11 cellular contexts compared by ENCODE assay signal in genomic region chr5:59069438-59070079, GRCh38.
DNase-seq lines count a peak whose midpoint lies in the region; ATAC-seq, FAIRE-seq and TF ChIP-seq lines count a peak whose summit lies in the region.
"Had no signal": no experiment of that assay in that cellular context is flagged by ENCODE, and none has a peak within 500 bp of the region (broad histone marks: within the 10 kb centered on the region; RNA-seq: fewer than 3 reads in every experiment).

No MANE protein-coding gene starts in this region.

- H3K9me1 ChIP-seq in keratinocyte (ENCODE audit: control insufficient read depth, extremely low read depth, insufficient read depth, low read length) = no peaks in the 10 kb centered on the region

- H3K4me2 ChIP-seq in keratinocyte (ENCODE audit: control insufficient read depth, extremely low read depth, insufficient read depth, low read depth, low read length) = no peak overlapping the region

- peak; percentile 52 for DNase-seq in NCI-H82 (lab: John Stamatoyannopoulos, UW)
- no peak for DNase-seq in NCI-H82 treated with DMSO at 0.1 percent for 48 hours (lab: John Stamatoyannopoulos, UW; ENCODE audit: unreplicated experiment)
- peak; percentile 95 to 97 for DNase-seq in cardiac fibroblast (ENCODE audit: low read depth in 2 of 2)
- peak; percentile 38 for DNase-seq in keratinocyte (ENCODE audit: low read depth, low spot score)
- DNase-seq in urothelium cell line (ENCODE audit: low spot score) = peak; percentile 82
- DNase-seq in stimulated activated CD4-positive, alpha-beta T cell treated with anti-CD3 and anti-CD28 coated beads, Interleukin-2, amount 100 ng/mL, for 24 hours = no peak
- DNase-seq in NCI-H526 (lab: John Stamatoyannopoulos, UW) = no peak
- DNase-seq: activated CD4-positive, CD25-positive, alpha-beta regulatory T cell had no signal

- dilution Hi-C loops in keratinocyte (cut with MboI; ENCODE audit: extremely low pct_ligation_motif_present, low sequenced_read_pairs) = no loop called here

- no peaks in the 10 kb centered on the region for H3K79me2 ChIP-seq in keratinocyte (ENCODE audit: control insufficient read depth, insufficient read depth, low read length)

- H3K36me3 ChIP-seq in keratinocyte (ENCODE audit: control insufficient read depth in 2 of 2, extremely low read depth in 1 of 2, insufficient read depth in 2 of 2, low read length in 2 of 2) = no peaks in the 10 kb centered on the region
- H3K36me3 ChIP-seq: cardiac muscle cell had no signal

- no peak for TF ChIP-seq CTCF in cardiac fibroblast (IDR thresholded peaks at IDR 0.05; ENCODE audit: low read depth, low read length)
- TF ChIP-seq CTCF in keratinocyte (optimal IDR thresholded peaks at IDR 0.05 in 1 of 3, IDR thresholded peaks at IDR 0.05 in 1 of 3, conservative IDR thresholded peaks at IDR 0.05 in 1 of 3; ENCODE audit: extremely low read depth in 1 of 3, insufficient read depth in 2 of 3, low read length in 3 of 3) = no peak

- no peaks in the 10 kb centered on the region for H3K9me3 ChIP-seq in keratinocyte (ENCODE audit: control insufficient read depth, low read depth, low read length)

- no peak overlapping the region for H2AFZ ChIP-seq in keratinocyte (ENCODE audit: control insufficient read depth, low read length)

- peaks cover 8% of the 10 kb centered on the region for H3K4me1 ChIP-seq in keratinocyte (ENCODE audit: control insufficient read depth, extremely low read depth, insufficient read depth, low read length)

- H3K27me3 ChIP-seq in keratinocyte (ENCODE audit: control insufficient read depth, extremely low read depth, insufficient read depth, low read length) = no peaks in the 10 kb centered on the region
- H3K27me3 ChIP-seq: cardiac muscle cell had no signal

- no peaks in the 10 kb centered on the region for H4K20me1 ChIP-seq in keratinocyte (ENCODE audit: control insufficient read depth, extremely low read depth, insufficient read depth, low read length)

- H3K9ac ChIP-seq in keratinocyte (ENCODE audit: control insufficient read depth, extremely low read depth, insufficient read depth, low read length) = no peak overlapping the region

- H3K27ac ChIP-seq in keratinocyte (ENCODE audit: control insufficient read depth, insufficient read depth, low read length) = no peak overlapping the region
- H3K27ac ChIP-seq: cardiac muscle cell had no signal

- H3K4me3 ChIP-seq in cardiac fibroblast (replicated peaks in 1 of 2; ENCODE audit: low read depth in 2 of 2, low read length in 2 of 2) (no peak overlapping the region), keratinocyte (ENCODE audit: control insufficient read depth in 2 of 3, extremely low read depth in 1 of 3, insufficient read depth in 2 of 3, low read depth in 1 of 3, low read length in 3 of 3) (no peak overlapping the region)
- H3K4me3 ChIP-seq: cardiac muscle cell had no signal

- no peak for ATAC-seq in HG02870 (IDR thresholded peaks at IDR 0.05; ENCODE audit: unreplicated experiment)

- peak; percentile 87 for FAIRE-seq in keratinocyte (lab: Jason Lieb, UNC)
- no peak for FAIRE-seq in urothelium cell line (lab: Jason Lieb, UNC)
- FAIRE-seq: A204.1 had no signal

Comparison
In these comparisons a context has a peak if more than half of its experiments do, and no peak if none do; other contexts are left out.
1. DNase-seq: peak in NCI-H82 (single experiment), cardiac fibroblast (2 of 2), keratinocyte (single experiment) and urothelium cell line (single experiment); none in NCI-H82 treated with DMSO at 0.1 percent for 48 hours (single experiment), stimulated activated CD4-positive, alpha-beta T cell treated with anti-CD3 and anti-CD28 coated beads, Interleukin-2, amount 100 ng/mL, for 24 hours (0 of 2) and NCI-H526 (0 of 2).